Comparison of ENCODE assay signal across 21 cellular contexts in genomic region chr2:28074127-28074526, GRCh38.
DNase-seq lines count a peak whose midpoint lies in the region; ATAC-seq, FAIRE-seq and TF ChIP-seq lines count a peak whose summit lies in the region.
"Had no signal": no experiment of that assay in that cellular context is flagged by ENCODE, and none has a peak within 500 bp of the region (broad histone marks: within the 10 kb centered on the region; RNA-seq: fewer than 3 reads in every experiment).

No MANE protein-coding gene starts in this region.

- H3K27ac Mint-ChIP-seq in astrocyte (ENCODE audit: unreplicated experiment) (no peak overlapping the region), H9 (no peak overlapping the region)
- no peak overlapping the region for H3K27ac Mint-ChIP-seq in activated CD8-positive, alpha-beta T cell treated with anti-CD3 and anti-CD28 coated beads, Interleukin-2, amount 10 ng/mL, durations not matched to agents 7 days and 5 days
- H3K27ac Mint-ChIP-seq: B cell; CD4-positive, alpha-beta T cell; CD8-positive, alpha-beta memory T cell; GM23338 had no signal

- no peak overlapping the region for H3K4ac ChIP-seq in H9 (ENCODE audit: low read depth, low read length)

- WGBS in H9 (ENCODE audit: extremely low coverage, insufficient read length, low lambda C conversion rate): no CpG with 5 or more reads among the region's 1 CpG

- H2BK15ac ChIP-seq in H9 (ENCODE audit: low read depth, low read length): no peak overlapping the region

- H3K4me2 ChIP-seq in astrocyte (ENCODE audit: low read length): no peak overlapping the region
- no peak overlapping the region for H3K4me2 ChIP-seq in H9 (ENCODE audit: insufficient read depth, insufficient read length, low read length)
- H3K4me2 ChIP-seq: GM23338 had no signal

- H3K36me3 Mint-ChIP-seq in astrocyte (ENCODE audit: low read depth, unreplicated experiment) (peaks cover 3% of the 10 kb centered on the region), H9 (ENCODE audit: insufficient read depth in 1 of 3, low read depth in 3 of 3) (no peaks in the 10 kb centered on the region)
- H3K36me3 Mint-ChIP-seq in activated CD8-positive, alpha-beta T cell treated with anti-CD3 and anti-CD28 coated beads, Interleukin-2, amount 10 ng/mL, durations not matched to agents 7 days and 5 days (ENCODE audit: low read depth): peaks cover 2% of the 10 kb centered on the region

- H3K4me1 ChIP-seq in astrocyte (ENCODE audit: insufficient read depth, low read length): no peaks in the 10 kb centered on the region
- H3K4me1 ChIP-seq in H9 (ENCODE audit: insufficient read depth, low read length): no peaks in the 10 kb centered on the region

- H4K5ac ChIP-seq in H9 (ENCODE audit: insufficient read length, low read depth, low read length): no peak overlapping the region

- H2BK5ac ChIP-seq in H9 (ENCODE audit: insufficient read length, low read length): no peak overlapping the region

- no peak overlapping the region for H4K91ac ChIP-seq in H9 (ENCODE audit: insufficient read length, low read depth, low read length)

- no peak overlapping the region for H3K18ac ChIP-seq in H9 (ENCODE audit: insufficient read length, low read depth, low read length)

- no peaks in the 10 kb centered on the region for H3K23me2 ChIP-seq in H9 (ENCODE audit: insufficient read length, low read depth, low read length, poor library complexity, severe bottlenecking)

- no peak overlapping the region for H2AFZ ChIP-seq in astrocyte (ENCODE audit: low read depth, low read length)
- no peak overlapping the region for H2AFZ ChIP-seq in H9 (ENCODE audit: low read length)
- H2AFZ ChIP-seq: GM23338 had no signal

- H3K9ac ChIP-seq in SK-N-MC (ENCODE audit: insufficient read length): peak overlapping the region; percentile 55
- H3K9ac ChIP-seq in astrocyte (ENCODE audit: low read length): no peak overlapping the region
- H3K9ac ChIP-seq in H9 (ENCODE audit: extremely low read depth, insufficient read length, low read length): no peak overlapping the region
- H3K9ac ChIP-seq: BLaER1 had no signal

- ATAC-seq in activated CD8-positive, alpha-beta T cell treated with anti-CD3 and anti-CD28 coated beads, Interleukin-2, amount 10 ng/mL, durations not matched to agents 7 days and 5 days: no peak
- no peak for ATAC-seq in HG03565 (IDR thresholded peaks at IDR 0.05; ENCODE audit: unreplicated experiment)
- ATAC-seq: GM12878, GM23338 had no signal

- TF ChIP-seq CTCF in astrocyte (IDR thresholded peaks at IDR 0.05; ENCODE audit: insufficient read depth, low read depth, low read length) (no peak), H9 (conservative IDR thresholded peaks at IDR 0.05) (no peak)

- H3K79me2 ChIP-seq in astrocyte (ENCODE audit: insufficient read depth, low read length) (no peaks in the 10 kb centered on the region), H9 (ENCODE audit: insufficient read depth, low read length) (no peaks in the 10 kb centered on the region)

- CTCF ChIA-PET in activated CD8-positive, alpha-beta T cell treated with anti-CD3 and anti-CD28 coated beads, Interleukin-2, amount 10 ng/mL, durations not matched to agents 7 days and 5 days (lab: Charles Lee): interaction anchor here (1.3 to 1.7 kb wide), 2 partner anchors 10 to 12 kb away, joined by 3 read pairs; no protein-coding TSS in a partner anchor

- no peak overlapping the region for H3K23ac ChIP-seq in H9 (ENCODE audit: insufficient read length, low read depth, low read length)

- FAIRE-seq in astrocyte (lab: Jason Lieb, UNC): no peak
- FAIRE-seq: D721Med, GM12878, GM19239 had no signal

- peak overlapping the region; percentile 20 for H3K4me3 Mint-ChIP-seq in astrocyte (ENCODE audit: unreplicated experiment)
- H3K4me3 Mint-ChIP-seq in H9: no peak overlapping the region
- no peak overlapping the region for H3K4me3 Mint-ChIP-seq in activated CD8-positive, alpha-beta T cell treated with anti-CD3 and anti-CD28 coated beads, Interleukin-2, amount 10 ng/mL, durations not matched to agents 7 days and 5 days
- H3K4me3 Mint-ChIP-seq: B cell; CD4-positive, alpha-beta T cell; CD8-positive, alpha-beta memory T cell; GM23338 had no signal

- H3T11ph ChIP-seq in H9 (ENCODE audit: low read length): no peak overlapping the region

- H3K4me3 ChIP-seq in SK-N-MC (peak overlapping the region; percentile 23), astrocyte (ENCODE audit: insufficient read depth, low read depth, low read length) (no peak overlapping the region)
- H3K4me3 ChIP-seq: BLaER1, GM12878, GM23338 had no signal

- no peak overlapping the region for H2BK120ac ChIP-seq in H9 (ENCODE audit: low read depth, low read length, poor library complexity, severe bottlenecking)

- no peak overlapping the region for H2BK12ac ChIP-seq in H9 (ENCODE audit: insufficient read length, low read depth, low read length)

- H3K14ac ChIP-seq in H9 (ENCODE audit: insufficient read depth, low read length): no peak overlapping the region

- H2AK5ac ChIP-seq in H9 (ENCODE audit: insufficient read length, low read length): no peak overlapping the region

- H3K79me1 ChIP-seq in H9 (ENCODE audit: insufficient read depth, low read depth, low read length, poor library complexity, severe bottlenecking): no peaks in the 10 kb centered on the region

- no peaks in the 10 kb centered on the region for H4K20me1 ChIP-seq in astrocyte (ENCODE audit: insufficient read depth, low read length)
- no peaks in the 10 kb centered on the region for H4K20me1 ChIP-seq in H9 (ENCODE audit: control insufficient read depth, insufficient read depth, insufficient read length)
- H4K20me1 ChIP-seq: BLaER1 had no signal

- no peaks in the 10 kb centered on the region for H3K36me3 ChIP-seq in SK-N-MC (ENCODE audit: insufficient read depth, low read length)
- no peaks in the 10 kb centered on the region for H3K36me3 ChIP-seq in astrocyte (ENCODE audit: insufficient read depth, low read length)
- H3K36me3 ChIP-seq: BLaER1 had no signal

- H2BK20ac ChIP-seq in H9 (ENCODE audit: low read depth, low read length, poor library complexity, severe bottlenecking): no peak overlapping the region

- POLR2A ChIA-PET in activated CD8-positive, alpha-beta T cell treated with anti-CD3 and anti-CD28 coated beads, Interleukin-2, amount 10 ng/mL, durations not matched to agents 7 days and 5 days (lab: Charles Lee): no interaction called here

- DNase-seq in EL (peak; percentile 48), NCI-H1694 treated with DMSO at 0.1 percent for 48 hours (lab: John Stamatoyannopoulos, UW) (peak; percentile 17), SK-N-MC (ENCODE audit: low read depth, low spot score) (no peak), astrocyte (ENCODE audit: low read depth) (no peak), CD1c-positive myeloid dendritic cell (ENCODE audit: extremely low spot score) (no peak), H9 (no peak)
- DNase-seq in activated CD8-positive, alpha-beta T cell treated with anti-CD3 and anti-CD28 coated beads, Interleukin-2, amount 10 ng/mL, durations not matched to agents 7 days and 5 days: no peak
- DNase-seq: CD4-positive, alpha-beta T cell; CD8-positive, alpha-beta memory T cell; DMS153; DND-41; GDM1; HCEC 1CT had no signal

- H3K27ac ChIP-seq in SK-N-MC (peak overlapping the region; percentile 95), astrocyte (ENCODE audit: low read depth, low read length) (no peak overlapping the region), H9 (ENCODE audit: insufficient read length, low read depth, low read length) (no peak overlapping the region)
- H3K27ac ChIP-seq: BLaER1, C4-2B had no signal

- H3K27me3 ChIP-seq in astrocyte (ENCODE audit: insufficient read depth, low read length): no peaks in the 10 kb centered on the region
- no peaks in the 10 kb centered on the region for H3K27me3 ChIP-seq in H9 (ENCODE audit: insufficient read depth, low read length)
- H3K27me3 ChIP-seq: BLaER1 had no signal

- H3K27me3 Mint-ChIP-seq in astrocyte (ENCODE audit: low read depth, unreplicated experiment) (no peaks in the 10 kb centered on the region), H9 (ENCODE audit: low read depth) (no peaks in the 10 kb centered on the region)
- H3K27me3 Mint-ChIP-seq in activated CD8-positive, alpha-beta T cell treated with anti-CD3 and anti-CD28 coated beads, Interleukin-2, amount 10 ng/mL, durations not matched to agents 7 days and 5 days (ENCODE audit: low read depth): no peaks in the 10 kb centered on the region
- H3K27me3 Mint-ChIP-seq: B cell; CD4-positive, alpha-beta T cell; CD8-positive, alpha-beta memory T cell had no signal

- H3K9me3 ChIP-seq in SK-N-MC (ENCODE audit: low read depth, low read length) (no peaks in the 10 kb centered on the region), astrocyte (ENCODE audit: insufficient read depth, low read depth, low read length) (no peaks in the 10 kb centered on the region), H9 (ENCODE audit: control insufficient read depth, low read depth, low read length) (no peaks in the 10 kb centered on the region)
- H3K9me3 ChIP-seq: BLaER1 had no signal

- no peaks in the 10 kb centered on the region for H3K9me3 Mint-ChIP-seq in astrocyte (ENCODE audit: unreplicated experiment)
- H3K9me3 Mint-ChIP-seq in H9: no peaks in the 10 kb centered on the region
- H3K9me3 Mint-ChIP-seq in activated CD8-positive, alpha-beta T cell treated with anti-CD3 and anti-CD28 coated beads, Interleukin-2, amount 10 ng/mL, durations not matched to agents 7 days and 5 days (ENCODE audit: insufficient read depth): no peaks in the 10 kb centered on the region
- H3K9me3 Mint-ChIP-seq: CD4-positive, alpha-beta T cell; CD8-positive, alpha-beta memory T cell; GM23338 had no signal

- H3K4me1 Mint-ChIP-seq in astrocyte (ENCODE audit: low read depth, unreplicated experiment) (no peaks in the 10 kb centered on the region), H9 (no peaks in the 10 kb centered on the region)
- no peaks in the 10 kb centered on the region for H3K4me1 Mint-ChIP-seq in activated CD8-positive, alpha-beta T cell treated with anti-CD3 and anti-CD28 coated beads, Interleukin-2, amount 10 ng/mL, durations not matched to agents 7 days and 5 days (ENCODE audit: low read depth)
- H3K4me1 Mint-ChIP-seq: B cell; CD8-positive, alpha-beta memory T cell; GM23338 had no signal

- H4K8ac ChIP-seq in H9 (replicated peaks; ENCODE audit: insufficient read length, low read depth, low read length): no peak overlapping the region

- H3K56ac ChIP-seq in H9 (ENCODE audit: insufficient read length, low read depth, low read length): no peak overlapping the region

Comparison
In these comparisons a context has a peak if more than half of its experiments do, and no peak if none do; other contexts are left out.
1. DNase-seq: peak in EL (single experiment) and NCI-H1694 treated with DMSO at 0.1 percent for 48 hours (single experiment); none in SK-N-MC (single experiment), astrocyte (single experiment), CD1c-positive myeloid dendritic cell (single experiment), H9 (single experiment) and activated CD8-positive, alpha-beta T cell treated with anti-CD3 and anti-CD28 coated beads, Interleukin-2, amount 10 ng/mL, durations not matched to agents 7 days and 5 days (single experiment).